In the genomic region with DNA sequence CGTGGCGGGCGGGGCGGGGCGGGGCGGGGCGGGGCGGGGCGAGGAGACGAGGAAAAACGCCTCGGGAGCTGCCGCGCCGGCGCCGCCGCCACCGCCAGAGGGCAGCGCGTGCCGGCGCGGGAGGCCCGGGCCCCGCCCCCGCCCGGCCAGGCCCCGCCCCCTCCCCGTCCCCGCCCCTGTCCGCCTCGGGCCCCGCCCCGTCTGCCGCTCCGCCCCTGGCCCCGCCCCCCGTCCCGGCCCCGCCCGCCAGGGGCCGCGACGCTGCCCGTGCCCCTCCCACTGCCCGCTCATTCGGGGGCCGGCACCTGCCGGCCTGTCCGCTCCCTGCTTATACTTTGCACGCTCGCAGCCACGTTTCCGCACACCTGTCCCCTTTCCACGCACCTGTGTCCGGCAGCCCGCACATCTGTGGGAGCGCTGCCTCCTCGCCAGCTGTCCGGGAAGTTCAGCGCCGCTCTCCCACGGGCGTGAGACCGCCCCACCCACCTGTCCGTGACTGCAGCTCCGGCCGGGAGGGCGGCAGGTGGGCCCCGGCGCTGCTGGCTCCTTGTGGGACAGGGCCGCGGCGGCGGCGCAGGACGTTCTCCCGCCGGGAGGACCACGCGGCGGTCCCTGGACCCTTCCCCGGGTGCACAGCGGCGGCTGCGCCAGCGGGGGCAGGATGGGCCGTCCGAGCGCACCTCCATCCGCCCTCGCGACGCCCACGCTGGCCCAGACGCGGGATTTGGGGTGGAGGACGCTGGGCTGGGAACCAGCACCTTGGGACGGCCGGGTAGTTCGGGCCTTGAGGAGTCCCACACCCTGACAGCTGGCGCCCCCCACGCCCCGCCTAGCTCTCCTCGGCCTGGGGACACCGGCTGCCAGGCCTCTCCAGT, we compare ENCODE assay signal across 8 cellular contexts.
A peak's percentile ranks its signal among the peaks of the same experiment; 100 is the strongest.
DNase-seq lines count a peak whose midpoint lies in the region; ATAC-seq and TF ChIP-seq lines count a peak whose summit lies in the region.

No MANE protein-coding gene starts in this region.

- TF ChIP-seq CTCF in AG10803 (conservative IDR thresholded peaks at IDR 0.05; ENCODE audit: low read length): peak; percentile 13; the same call in 1 of the 2 replicates

- H3K36me3 Mint-ChIP-seq in central memory CD8-positive, alpha-beta T cell (ENCODE audit: insufficient read depth): peaks cover 9% of the 10 kb centered on the region

- peak; percentile 43 for ATAC-seq in GM19328 (IDR thresholded peaks at IDR 0.05; ENCODE audit: unreplicated experiment)
- peak; percentile 41 to 49 for ATAC-seq in activated CD4-positive, CD25-positive, alpha-beta regulatory T cell treated with anti-CD3 and anti-CD28 coated beads, Interleukin-2, amount 50 U/mL, for 24 hours
- peak; percentile 23 for ATAC-seq in central memory CD8-positive, alpha-beta T cell (replicated peaks; ENCODE audit: extremely low read depth, poor library complexity, severe bottlenecking)

- peak overlapping the region; percentile 63 for H3K4me3 ChIP-seq in AG10803 (ENCODE audit: low read length)

- no peaks in the 10 kb centered on the region for H3K9me3 Mint-ChIP-seq in central memory CD8-positive, alpha-beta T cell

- DNase-seq in AG10803 (ENCODE audit: low read depth): peak; percentile 44
- DNase-seq in KG1 (lab: John Stamatoyannopoulos, UW): peak; percentile 25
- DNase-seq in central memory CD8-positive, alpha-beta T cell (ENCODE audit: low spot score in 2 of 2): peak; percentile 45 to 61
- peak; percentile 77 for DNase-seq in kidney tubule cell (ENCODE audit: low spot score)
- DNase-seq in stimulated activated CD4-positive, alpha-beta T cell treated with anti-CD3 and anti-CD28 coated beads, Interleukin-1b, Interleukin-23, amount 100 ng/mL, for 24 hours (ENCODE audit: low read depth in 4 of 4, low spot score in 1 of 4): peak; percentile 45 to 61 (median 59)
- no peak for DNase-seq in NCI-H128 (lab: John Stamatoyannopoulos, UW; ENCODE audit: unreplicated experiment)

- H3K27ac Mint-ChIP-seq in central memory CD8-positive, alpha-beta T cell (ENCODE audit: low read depth): peak overlapping the region; percentile 95

- H3K4me3 Mint-ChIP-seq in central memory CD8-positive, alpha-beta T cell: peak overlapping the region; percentile 91

- H3K4me1 Mint-ChIP-seq in central memory CD8-positive, alpha-beta T cell: peaks cover 16% of the 10 kb centered on the region

- peaks cover 43% of the 10 kb centered on the region for H3K27me3 Mint-ChIP-seq in central memory CD8-positive, alpha-beta T cell
